ENCODE assay signal across 19 cellular contexts in genomic region chr2:239111401-239112100, GRCh38.
A peak's percentile ranks its signal among the peaks of the same experiment; 100 is the strongest.
DNase-seq lines count a peak whose midpoint lies in the region; ATAC-seq and TF ChIP-seq lines count a peak whose summit lies in the region.
"Had no signal": no experiment of that assay in that cellular context is flagged by ENCODE, and none has a peak within 500 bp of the region (broad histone marks: within the 10 kb centered on the region; RNA-seq: fewer than 3 reads in every experiment).

No MANE protein-coding gene starts in this region.

- TF ChIP-seq POLR2A in esophagus squamous epithelium (IDR thresholded peaks at IDR 0.05) (no peak), ovary (IDR thresholded peaks at IDR 0.05) (no peak), tibial nerve (IDR thresholded peaks at IDR 0.05) (no peak), vagina (IDR thresholded peaks at IDR 0.05) (no peak)

- no peaks in the 10 kb centered on the region for H3K9me3 ChIP-seq in SJSA1 (replicated peaks)
- H3K9me3 ChIP-seq in esophagus squamous epithelium: no peaks in the 10 kb centered on the region
- H3K9me3 ChIP-seq in ovary: no peaks in the 10 kb centered on the region
- no peaks in the 10 kb centered on the region for H3K9me3 ChIP-seq in tibial nerve
- H3K9me3 ChIP-seq in vagina: no peaks in the 10 kb centered on the region

- ATAC-seq in activated T-helper 17 cell treated with anti-CD3 and anti-CD28 coated beads, Interleukin-2, amount 50 U/mL, for 72 hours (replicated peaks): no peak
- ATAC-seq: GM12878, HCT116 had no signal

- TF ChIP-seq CTCF in esophagus squamous epithelium (IDR thresholded peaks at IDR 0.05) (no peak), ovary (IDR thresholded peaks at IDR 0.05) (no peak), tibial nerve (IDR thresholded peaks at IDR 0.05) (no peak), vagina (IDR thresholded peaks at IDR 0.05) (no peak)

- WGBS in esophagus squamous epithelium, 2 donors: no CpG with 5 or more reads among the region's 36 CpGs
- 86 to 92% (median 91%) methylated on average over 28 to 36 of the region's 36 CpGs for WGBS in ovary, 3 donors
- 80 to 91% methylated on average over 19 to 33 of the region's 36 CpGs for WGBS in tibial nerve, 2 donors

- no peak for DNase-seq in SJSA1 (ENCODE audit: low read depth in 1 of 2, low spot score in 2 of 2)
- no peak for DNase-seq in esophagus squamous epithelium (lab: John Stamatoyannopoulos, UW)
- DNase-seq in ovary: peak in 3 of 5 donors; percentile 51 to 66 (median 57)
- no peak for DNase-seq in tibial nerve (ENCODE audit: low spot score in 2 of 2)
- DNase-seq in vagina (ENCODE audit: extremely low spot score in 2 of 2): no peak
- no peak for DNase-seq in A172 (ENCODE audit: low spot score)
- DNase-seq: CD4-positive, alpha-beta memory T cell; DMS79 treated with DMSO at 0.1 percent for 48 hours; GM23248; KBM-7; NCI-H1436; NCI-H2029; NCI-H2171 treated with DMSO at 0.1 percent for 48 hours; NCI-H446 treated with DMSO at 0.1 percent for 48 hours; NCI-H748 treated with DMSO at 0.1 percent for 48 hours had no signal

- H3K27ac ChIP-seq in SJSA1 (peak overlapping the region; percentile 77), esophagus squamous epithelium (peak overlapping the region; percentile 23 to 81 (median 74)), ovary (peak overlapping the region in 1 of 2 donors; percentile 75), tibial nerve (peak overlapping the region; percentile 70 to 93 (median 81)), vagina (no peak overlapping the region)
- H3K27ac ChIP-seq: GM23248, RWPE1 had no signal

- H3K4me3 ChIP-seq in SJSA1 (no peak overlapping the region), esophagus squamous epithelium (no peak overlapping the region), ovary (no peak overlapping the region), tibial nerve (no peak overlapping the region), vagina (no peak overlapping the region)
- H3K4me3 ChIP-seq: GM12878, GM23248 had no signal

- intact Hi-C loops in esophagus squamous epithelium (cut with DNase I) (no loop called here), ovary (cut with DNase I) (no loop called here), vagina (cut with DNase I) (no loop called here)

- no peaks in the 10 kb centered on the region for H3K27me3 ChIP-seq in SJSA1 (replicated peaks)
- H3K27me3 ChIP-seq in esophagus squamous epithelium: no peaks in the 10 kb centered on the region
- no peaks in the 10 kb centered on the region for H3K27me3 ChIP-seq in ovary
- H3K27me3 ChIP-seq in tibial nerve: no peaks in the 10 kb centered on the region
- no peaks in the 10 kb centered on the region for H3K27me3 ChIP-seq in vagina

- peaks cover 7% of the 10 kb centered on the region for H3K4me1 Mint-ChIP-seq in activated T-helper 17 cell treated with anti-CD3 and anti-CD28 coated beads, Interleukin-2, amount 50 U/mL, for 72 hours

- H3K9me3 Mint-ChIP-seq in activated T-helper 17 cell treated with anti-CD3 and anti-CD28 coated beads, Interleukin-2, amount 50 U/mL, for 72 hours: no peaks in the 10 kb centered on the region

- H3K4me1 ChIP-seq in SJSA1 (replicated peaks): peaks cover 72% of the 10 kb centered on the region
- peaks cover 12 to 42% (median 19%) of the 10 kb centered on the region in 3 donors for H3K4me1 ChIP-seq in esophagus squamous epithelium
- H3K4me1 ChIP-seq in ovary (ENCODE audit: insufficient read depth): peaks cover 24% of the 10 kb centered on the region
- H3K4me1 ChIP-seq in tibial nerve: peaks cover 0 to 58% (median 26%) of the 10 kb centered on the region in 4 donors
- H3K4me1 ChIP-seq in vagina: peaks cover 22% of the 10 kb centered on the region

- TF ChIP-seq EP300 in ovary (IDR thresholded peaks at IDR 0.05) (no peak), tibial nerve (IDR thresholded peaks at IDR 0.05) (no peak)

- peaks cover 36% of the 10 kb centered on the region for H3K36me3 ChIP-seq in SJSA1
- H3K36me3 ChIP-seq in esophagus squamous epithelium: peaks cover 17 to 88% (median 17%) of the 10 kb centered on the region in 3 donors
- H3K36me3 ChIP-seq in ovary: no peaks in the 10 kb centered on the region
- peaks cover 0 to 71% (median 11%) of the 10 kb centered on the region in 3 donors for H3K36me3 ChIP-seq in tibial nerve
- H3K36me3 ChIP-seq in vagina: peaks cover 0 to 26% of the 10 kb centered on the region in 2 donors

- H3K4me3 Mint-ChIP-seq in activated T-helper 17 cell treated with anti-CD3 and anti-CD28 coated beads, Interleukin-2, amount 50 U/mL, for 72 hours: no peak overlapping the region
- H3K4me3 Mint-ChIP-seq: CD4-positive, alpha-beta memory T cell had no signal

- peaks cover 38% of the 10 kb centered on the region for H3K36me3 Mint-ChIP-seq in activated T-helper 17 cell treated with anti-CD3 and anti-CD28 coated beads, Interleukin-2, amount 50 U/mL, for 72 hours (ENCODE audit: low read depth)

- H3K27ac Mint-ChIP-seq in activated T-helper 17 cell treated with anti-CD3 and anti-CD28 coated beads, Interleukin-2, amount 50 U/mL, for 72 hours: no peak overlapping the region

- H3K27me3 Mint-ChIP-seq in activated T-helper 17 cell treated with anti-CD3 and anti-CD28 coated beads, Interleukin-2, amount 50 U/mL, for 72 hours: no peaks in the 10 kb centered on the region
- H3K27me3 Mint-ChIP-seq: CD4-positive, alpha-beta memory T cell had no signal

Comparison
In these comparisons a context has a peak if more than half of its experiments do, and no peak if none do; other contexts are left out.
1. DNase-seq: peak in ovary (3 of 5); none in SJSA1 (0 of 2), esophagus squamous epithelium (single experiment), tibial nerve (0 of 2), vagina (0 of 2) and A172 (single experiment).